20 cellular contexts compared by ENCODE assay signal in genomic region chr20:62505337-62506045, GRCh38. TPM values are rescaled to one million over a fixed set of nuclear protein-coding genes. Genes with fewer than 3 reads are reported as not detected.
DNase-seq lines count a peak whose midpoint lies in the region; ATAC-seq, FAIRE-seq and TF ChIP-seq lines count a peak whose summit lies in the region.
"Had no signal": no experiment of that assay in that cellular context is flagged by ENCODE, and none has a peak within 500 bp of the region (broad histone marks: within the 10 kb centered on the region; RNA-seq: fewer than 3 reads in every experiment).

No MANE protein-coding gene starts in this region.

- no peak overlapping the region for H2BK120ac ChIP-seq in H1 (replicated peaks; ENCODE audit: low read depth, low read length)

- no peak overlapping the region for H4K5ac ChIP-seq in H1 (ENCODE audit: insufficient read length, low read depth, low read length)

- no peak overlapping the region for H4K8ac ChIP-seq in H1 (ENCODE audit: extremely low read depth, insufficient read depth, low read length)

- CTCF ChIA-PET in HepG2 (lab: Yijun Ruan, JAX; ENCODE audit: low intra/inter-chr PET ratio, low total read pairs) = no interaction called here
- CTCF ChIA-PET in H1 (lab: Charles Lee; ENCODE audit: partially characterized antibody) = interaction anchor here (0.6 to 1.8 kb wide), 17 partner anchors 9 to 285 kb away, joined by 3 to 9 read pairs (median 4); no protein-coding TSS in a partner anchor

- no peak for DNase-seq in HepG2 (ENCODE audit: low spot score)
- DNase-seq in right lobe of liver = no peak
- DNase-seq in H1 (ENCODE audit: low read depth in 1 of 2, low spot score in 2 of 2) = no peak
- DNase-seq in gastrocnemius medialis = peak; percentile 50 to 73
- DNase-seq in HuH-7.5 (ENCODE audit: low spot score) = no peak
- no peak for DNase-seq in small intestine
- no peak for DNase-seq in mucosa of gallbladder (ENCODE audit: low spot score)
- DNase-seq: 8988T, ACHN, COR-L47, GF-D8, GOT3, HFFc6, IMR-90, KBM-7 had no signal

- TF ChIP-seq RAD21 in HepG2 (CRISPR knock-in tag; IDR thresholded peaks at IDR 0.05) (no peak), H1 (IDR thresholded peaks at IDR 0.05 in 1 of 2, conservative IDR thresholded peaks at IDR 0.05 in 1 of 2; ENCODE audit: low read depth in 2 of 2, low read length in 2 of 2) (no peak)

- H3K9me3 ChIP-seq in HepG2 (ENCODE audit: low read length) = no peaks in the 10 kb centered on the region
- H3K9me3 ChIP-seq in right lobe of liver = no peaks in the 10 kb centered on the region
- no peaks in the 10 kb centered on the region for H3K9me3 ChIP-seq in H1 (ENCODE audit: insufficient read depth in 2 of 2, low read depth in 1 of 2, low read length in 1 of 2)
- no peaks in the 10 kb centered on the region for H3K9me3 ChIP-seq in gastrocnemius medialis
- H3K9me3 ChIP-seq in small intestine (ENCODE audit: control insufficient read depth, low read depth) = no peaks in the 10 kb centered on the region
- H3K9me3 ChIP-seq: HAP-1 had no signal

- H4K91ac ChIP-seq in H1 (replicated peaks; ENCODE audit: insufficient read length, low read length) = no peak overlapping the region

- in situ Hi-C loops in HepG2 (cut with HindIII; ENCODE audit: extremely low pct_ligation_motif_present, low pct_unique_long_range_greater_than_20kb) (loop anchor here (25.0 kb wide), 1 partner anchor 282 kb away; the partner anchor contains the start of gene MRGBP), gastrocnemius medialis (cut with MboI; ENCODE audit: low sequenced_read_pairs in 4 of 4) (loop anchor here in 3 of 4 donors (10.0 to 25.0 kb wide), 3 partner anchors 69 to 299 kb away; partner anchors contain the start of gene OGFR (in 1 of the 3))

- peaks cover 9% of the 10 kb centered on the region; the same call in 1 of the 2 replicates for H3K23me2 ChIP-seq in H1 (ENCODE audit: low read depth, low read length)

- H2BK12ac ChIP-seq in H1 (ENCODE audit: low read depth, low read length) = no peak overlapping the region

- no peak overlapping the region for H3K56ac ChIP-seq in H1 (replicated peaks; ENCODE audit: insufficient read length, low read depth, low read length)

- intact Hi-C loops in HepG2 (cut with micrococcal nuclease; ENCODE audit: unreplicated experiment) (no loop called here), right lobe of liver (cut with DNase I) (loop anchor here in 1 of 2 donors (10.0 kb wide), 1 partner anchor 279 kb away; no protein-coding TSS in a partner anchor), gastrocnemius medialis (cut with DNase I; ENCODE audit: low total_unique reads) (no loop called here)

- H2AK5ac ChIP-seq in H1 (ENCODE audit: low read depth, low read length) = no peak overlapping the region

- TF ChIP-seq POLR2A in HepG2 (IDR thresholded peaks at IDR 0.05; ENCODE audit: insufficient read depth in 1 of 2, low read depth in 2 of 2, low read length in 2 of 2) = no peak
- TF ChIP-seq POLR2A in right lobe of liver (IDR thresholded peaks at IDR 0.05) = no peak
- no peak for TF ChIP-seq POLR2A in H1 (IDR thresholded peaks at IDR 0.05; ENCODE audit: control extremely low read depth in 1 of 2, low read depth in 2 of 2, low read length in 2 of 2)
- no peak for TF ChIP-seq POLR2A in gastrocnemius medialis (IDR thresholded peaks at IDR 0.05)

- TF ChIP-seq CTCF in HepG2 (CRISPR knock-in tag; IDR thresholded peaks at IDR 0.05) (no peak), right lobe of liver (IDR thresholded peaks at IDR 0.05) (no peak), H1 (IDR thresholded peaks at IDR 0.05; ENCODE audit: control extremely low read depth in 1 of 3, insufficient read depth in 1 of 3, low read depth in 1 of 3, low read length in 3 of 3) (no peak), gastrocnemius medialis (IDR thresholded peaks at IDR 0.05 in 4 of 5, conservative IDR thresholded peaks at IDR 0.05 in 1 of 5) (no peak)

- H2AFZ ChIP-seq in HepG2 (ENCODE audit: low read length) (no peak overlapping the region), H1 (ENCODE audit: low read length) (no peak overlapping the region)

- H4K20me1 ChIP-seq in HepG2 (ENCODE audit: insufficient read depth, low read length) = peaks cover 3% of the 10 kb centered on the region; the same call in 1 of the 2 replicates
- H4K20me1 ChIP-seq in H1 (replicated peaks in 1 of 2; ENCODE audit: control insufficient read depth in 1 of 2, insufficient read depth in 2 of 2, low read length in 2 of 2) = peaks cover 0 to 3% of the 10 kb centered on the region in 2 experiments

- WGBS in HepG2 (ENCODE audit: low lambda C conversion rate) = 9% methylated on average over 15 of the region's 24 CpGs
- 50% methylated on average over 2 of the region's 24 CpGs for whole genome bisulfite sequencing in right lobe of liver (ENCODE audit: insufficient coverage, low coverage, low lambda C conversion rate, missing lambda C conversion rate)
- WGBS in H1 (ENCODE audit: extremely low coverage in 1 of 2, insufficient coverage in 1 of 2, insufficient read length in 1 of 2, insufficient replicate concordance in 2 of 2, low coverage in 1 of 2, low lambda C conversion rate in 2 of 2, missing lambda C conversion rate in 1 of 2), 2 experiments = 90% methylated on average over 23 of the region's 24 CpGs; no CpG with 5 or more reads in 1 of the 2 experiments
- 79 to 86% (median 82%) methylated on average over 23 to 24 of the region's 24 CpGs for WGBS in small intestine, 3 donors

- H2BK5ac ChIP-seq in H1 (ENCODE audit: low read depth, low read length) = no peak overlapping the region

- H3K4me2 ChIP-seq in HepG2 (ENCODE audit: low read depth, low read length) (no peak overlapping the region), H1 (ENCODE audit: insufficient read depth in 1 of 2, low read depth in 2 of 2, low read length in 2 of 2) (no peak overlapping the region)

- H3K4ac ChIP-seq in H1 (replicated peaks; ENCODE audit: insufficient read length, low read depth, low read length) = no peak overlapping the region

- FAIRE-seq in HepG2 (lab: Jason Lieb, UNC) (no peak), H1 (lab: Jason Lieb, UNC) (no peak), small intestine (lab: Jason Lieb, UNC) (no peak)
- FAIRE-seq: D721Med, GM19239 had no signal

- no peaks in the 10 kb centered on the region for H3K4me1 ChIP-seq in HepG2 (ENCODE audit: insufficient read depth, low read length)
- no peaks in the 10 kb centered on the region for H3K4me1 ChIP-seq in right lobe of liver
- no peaks in the 10 kb centered on the region; a peak in 1 of 7 replicates for H3K4me1 ChIP-seq in H1 (replicated peaks in 1 of 4; ENCODE audit: control insufficient read depth in 3 of 4, insufficient read depth in 4 of 4, low read length in 3 of 4)
- H3K4me1 ChIP-seq in gastrocnemius medialis = peaks cover 12 to 21% of the 10 kb centered on the region in 2 donors
- no peaks in the 10 kb centered on the region for H3K4me1 ChIP-seq in small intestine (ENCODE audit: control insufficient read depth in 2 of 2, insufficient read depth in 1 of 2, low read depth in 1 of 2, low read length in 1 of 2)
- H3K4me1 ChIP-seq: HAP-1 had no signal

- H3K27ac ChIP-seq in HepG2 (ENCODE audit: extremely low read length, insufficient read depth, low read length) = no peak overlapping the region
- no peak overlapping the region for H3K27ac ChIP-seq in right lobe of liver
- H3K27ac ChIP-seq in H1 (ENCODE audit: low read depth, low read length) = no peak overlapping the region
- peak overlapping the region; percentile 58 to 82 (median 78) for H3K27ac ChIP-seq in gastrocnemius medialis
- H3K27ac ChIP-seq in small intestine (ENCODE audit: low read depth in 1 of 2, low read length in 1 of 2) = no peak overlapping the region

- H3K18ac ChIP-seq in H1 (ENCODE audit: extremely low read depth, low read length) = peak overlapping the region; percentile 60; the same call in 1 of the 2 replicates

- no peak overlapping the region for H3K14ac ChIP-seq in H1 (ENCODE audit: insufficient read length)

- H3K36me3 ChIP-seq in HepG2 (replicated peaks in 1 of 2; ENCODE audit: control insufficient read depth in 1 of 2, insufficient read depth in 2 of 2, low read length in 2 of 2) = no peaks in the 10 kb centered on the region
- no peaks in the 10 kb centered on the region for H3K36me3 ChIP-seq in right lobe of liver
- H3K36me3 ChIP-seq in H1 (ENCODE audit: control insufficient read depth in 2 of 4, insufficient read depth in 4 of 4, low read length in 3 of 4) = no peaks in the 10 kb centered on the region
- H3K36me3 ChIP-seq in gastrocnemius medialis = no peaks in the 10 kb centered on the region
- H3K36me3 ChIP-seq in small intestine (ENCODE audit: control insufficient read depth in 2 of 2, insufficient read depth in 2 of 2, low read length in 2 of 2) = no peaks in the 10 kb centered on the region
- H3K36me3 ChIP-seq: HAP-1 had no signal

- BruUV-seq in HepG2 (replicated peaks; lab: Mats Ljungman, UMichigan) = no TSS peak

- no peak overlapping the region for H2BK20ac ChIP-seq in H1 (ENCODE audit: low read length)

- POLR2A ChIA-PET in HepG2 (lab: Yijun Ruan, JAX) (interaction anchor here (1.0 kb wide), 1 partner anchor 289 kb away, joined by 4 read pairs; no protein-coding TSS in a partner anchor), H1 (lab: Charles Lee; ENCODE audit: partially characterized antibody) (interaction anchor here (1.0 kb wide), 1 partner anchor 13 kb away, joined by 3 read pairs; no protein-coding TSS in a partner anchor)

- no peak overlapping the region for H3K23ac ChIP-seq in H1 (ENCODE audit: insufficient read length)

- no peak overlapping the region for H2BK15ac ChIP-seq in H1 (ENCODE audit: low read length)

- H3K4me3 ChIP-seq in HepG2 (replicated peaks in 1 of 3; ENCODE audit: insufficient read depth in 1 of 3, low read depth in 2 of 3, low read length in 3 of 3) (no peak overlapping the region), right lobe of liver (no peak overlapping the region), H1 (ENCODE audit: extremely low read depth in 1 of 4, insufficient read depth in 2 of 4, low read depth in 3 of 4, low read length in 4 of 4) (no peak overlapping the region), gastrocnemius medialis (no peak overlapping the region), small intestine (ENCODE audit: low read depth in 1 of 2, low read length in 2 of 2) (no peak overlapping the region)
- H3K4me3 ChIP-seq: HAP-1 had no signal

- H3K9ac ChIP-seq in HepG2 (ENCODE audit: insufficient read depth, low read depth, low read length) = no peak overlapping the region
- no peak overlapping the region for H3K9ac ChIP-seq in H1 (replicated peaks in 1 of 4; ENCODE audit: extremely low read depth in 1 of 4, low read depth in 3 of 4, low read length in 3 of 4)

- H3K79me2 ChIP-seq in HepG2 (ENCODE audit: insufficient read depth, low read length) = no peaks in the 10 kb centered on the region
- no peaks in the 10 kb centered on the region for H3K79me2 ChIP-seq in H1 (ENCODE audit: control insufficient read depth in 1 of 2, insufficient read depth in 2 of 2, low read length in 2 of 2)

- TF ChIP-seq EP300 in HepG2 (IDR thresholded peaks at IDR 0.05; ENCODE audit: low read depth in 2 of 2, low read length in 2 of 2) (no peak), HepG2 (CRISPR knock-in tag; IDR thresholded peaks at IDR 0.05; ENCODE audit: borderline replicate concordance) (no peak), H1 (IDR thresholded peaks at IDR 0.05; ENCODE audit: borderline replicate concordance in 1 of 2, low read depth in 2 of 2, low read length in 2 of 2) (no peak)

- H3K79me1 ChIP-seq in H1 (ENCODE audit: low read depth, low read length) = no peaks in the 10 kb centered on the region

- H3K27me3 ChIP-seq in HepG2 (ENCODE audit: control insufficient read depth in 1 of 2, insufficient read depth in 2 of 2, low read length in 2 of 2) (peaks cover 5 to 36% of the 10 kb centered on the region in 2 experiments; a peak in 4 of 5 replicates), right lobe of liver (no peaks in the 10 kb centered on the region), H1 (replicated peaks in 1 of 4; ENCODE audit: control insufficient read depth in 3 of 4, extremely low read depth in 1 of 4, insufficient read depth in 3 of 4, low read length in 3 of 4) (no peaks in the 10 kb centered on the region), gastrocnemius medialis (no peaks in the 10 kb centered on the region), small intestine (ENCODE audit: control insufficient read depth in 2 of 2, insufficient read depth in 2 of 2, low read length in 2 of 2) (no peaks in the 10 kb centered on the region)

- no peak for ATAC-seq in HepG2
- no peak for ATAC-seq in right lobe of liver
- peak; percentile 74 to 75 for ATAC-seq in gastrocnemius medialis
- ATAC-seq: CD8-positive, alpha-beta T cell had no signal

RNA-seq across cellular contexts. Expression of gene GATA5, which starts 29.7 kb away (rescaled TPM):
- total RNA-seq in HepG2 (2016; rRNA removed; fragmentation: Illumina TruSeq; extraction: Trizol) (0.20 and 0.39 TPM in 2 replicates), right lobe of liver (under 1 TPM; 0.12 to 0.56 (median 0.26) TPM), gastrocnemius medialis (not detected), mucosa of gallbladder (8.7 TPM)
- 0.09 and 0.10 TPM in 2 replicates for total RNA-seq in HepG2 (2016; cell fraction: cytosol; rRNA removed; fragmentation: Illumina TruSeq; extraction: Trizol; ENCODE audit: low read depth)
- total RNA-seq in HepG2 (2016; cell fraction: insoluble cytoplasmic fraction; rRNA removed; fragmentation: Illumina TruSeq; extraction: Trizol) = 0.10 and 0.32 TPM in 2 replicates
- 0.31 and 0.65 TPM in 2 replicates for total RNA-seq in HepG2 (2016; cell fraction: membrane; rRNA removed; fragmentation: Illumina TruSeq; extraction: Trizol)
- total RNA-seq in HepG2 (2016; cell fraction: nucleus; rRNA removed; fragmentation: Illumina TruSeq; extraction: Trizol) = 0.19 and 0.22 TPM in 2 replicates
- polyA plus RNA-seq in HepG2 (2011; rRNA removed) (0.12 and 0.18 TPM in 2 replicates), H1 (2011; rRNA removed) (0.08 TPM in 2 replicates), small intestine (10 to 100 TPM; 11.9 to 35.1 (median 34.2) TPM)
- 0.10 and 0.19 TPM in 2 replicates for polyA plus RNA-seq in HepG2 (2011; cell fraction: cytosol; rRNA removed)
- 0.09 and 0.27 TPM in 2 replicates for polyA plus RNA-seq in HepG2 (2011; cell fraction: nucleus; rRNA removed)
- 0.05 and 0.16 TPM in 2 replicates for polyA plus RNA-seq in HepG2 (2012)
- polyA plus RNA-seq in HepG2 (2016; cell fraction: cytosol; fragmentation: Illumina TruSeq; extraction: Trizol; ENCODE audit: low read depth) = 0.26 and 0.33 TPM in 2 replicates
- polyA plus RNA-seq in HepG2 (2016; cell fraction: insoluble cytoplasmic fraction; fragmentation: Illumina TruSeq; extraction: Trizol; ENCODE audit: low read depth) = 0.29 and 0.56 TPM in 2 replicates
- polyA plus RNA-seq in HepG2 (2016; cell fraction: membrane; fragmentation: Illumina TruSeq; extraction: Trizol; ENCODE audit: low read depth) = 0.41 and 0.42 TPM in 2 replicates
- 0.41 and 0.80 TPM in 2 replicates for polyA plus RNA-seq in HepG2 (2016; cell fraction: nucleus; fragmentation: Illumina TruSeq; extraction: Trizol; ENCODE audit: insufficient read depth, low read depth)
- polyA minus RNA-seq in HepG2 (2011; rRNA and poly(A)+ RNA removed; ENCODE audit: low replicate concordance) = 0.18 TPM in 1 of 2 replicates, not detected in the other
- polyA minus RNA-seq in HepG2 (2011; cell fraction: cytosol; rRNA and poly(A)+ RNA removed) = not detected in 2 replicates
- not detected in 2 replicates for polyA minus RNA-seq in HepG2 (2011; cell fraction: nucleus; rRNA and poly(A)+ RNA removed)
- total RNA-seq in H1 (2021; fragmentation: NEBNext Ultra II Directional; extraction: Animal tissue kit (Norgen Biotek cat#: 25700)) = 0.11 and 0.15 TPM in 2 replicates
- polyA plus RNA-seq in H1 (2011; cell fraction: cytosol; rRNA removed) = 0.10 TPM
- polyA plus RNA-seq in H1 (2011; cell fraction: nucleus; rRNA removed) = 0.14 TPM
- 0.11 to 0.17 TPM (median 0.12 TPM) in 3 of 4 replicates, not detected in the other for polyA plus RNA-seq in H1 (2012, experiment 1 of 2)
- 0.12 TPM for polyA plus RNA-seq in H1 (2012, experiment 2 of 2)
- 0.08 TPM for polyA plus RNA-seq in H1 (2013, experiment 1 of 2)
- polyA plus RNA-seq in H1 (2013, experiment 2 of 2) = 0.07 TPM
- 0.05 and 0.06 TPM in 2 replicates for polyA minus RNA-seq in H1 (2011; rRNA and poly(A)+ RNA removed)
- not detected for polyA minus RNA-seq in H1 (2011; cell fraction: cytosol; rRNA and poly(A)+ RNA removed)
- not detected for polyA minus RNA-seq in H1 (2011; cell fraction: nucleus; rRNA and poly(A)+ RNA removed)
- total RNA-seq: CD8-positive, alpha-beta T cell; HFFc6; IMR-90 had no signal
- polyA plus RNA-seq: CD14-positive monocyte, IMR-90 had no signal

Comparison
In these comparisons a context has a peak if more than half of its experiments do, and no peak if none do; other contexts are left out.
1. ATAC-seq: peak in gastrocnemius medialis (2 of 2); none in HepG2 (single experiment) and right lobe of liver (0 of 4).
2. DNase-seq: peak in gastrocnemius medialis (2 of 2); none in HepG2 (single experiment), right lobe of liver (0 of 3), H1 (0 of 2), HuH-7.5 (single experiment), small intestine (single experiment) and mucosa of gallbladder (single experiment).
3. H3K27ac ChIP-seq: peak in gastrocnemius medialis (4 of 4); none in HepG2 (single experiment), right lobe of liver (0 of 3), H1 (single experiment) and small intestine (0 of 2).